Comparison of ENCODE assay signal across 8 cellular contexts in genomic region chr6:133966654-133967300, GRCh38. TPM values are rescaled to one million over a fixed set of nuclear protein-coding genes. Genes with fewer than 3 reads are reported as not detected.
DNase-seq lines count a peak whose midpoint lies in the region; ATAC-seq and TF ChIP-seq lines count a peak whose summit lies in the region.

No MANE protein-coding gene starts in this region.

- no peak overlapping the region for H3K18ac ChIP-seq in mesendoderm (ENCODE audit: low read length)
- no peak overlapping the region for H3K18ac ChIP-seq in mesenchymal stem cell (ENCODE audit: low read depth in 1 of 2, low read length in 2 of 2)

- H2AK5ac ChIP-seq in mesendoderm (ENCODE audit: low read length), result no peak overlapping the region
- H2AK5ac ChIP-seq in mesenchymal stem cell (ENCODE audit: low read length, severe bottlenecking), result no peak overlapping the region

- peaks cover 0 to 2% (median 0%) of the 10 kb centered on the region in 5 experiments for H3K9me3 Mint-ChIP-seq in brain
- H3K9me3 Mint-ChIP-seq in activated T-helper 2 cell treated with anti-CD3 and anti-CD28 coated beads, Interferon-gamma antibody, Interleukin-2, Interleukin-4, amounts not matched to agents 10 μg/mL and 5 μg/mL and 100 μg/mL, durations not matched to agents 14 hours and 24 hours and 36 hours, result no peaks in the 10 kb centered on the region

- TF ChIP-seq CTCF in brain (conservative IDR thresholded peaks at IDR 0.05), result no peak

- peak overlapping the region in 1 of 5 experiments; percentile 0 for H3K4me3 Mint-ChIP-seq in brain
- H3K4me3 Mint-ChIP-seq in activated T-helper 2 cell treated with anti-CD3 and anti-CD28 coated beads, Interferon-gamma antibody, Interleukin-2, Interleukin-4, amounts not matched to agents 10 μg/mL and 5 μg/mL and 100 μg/mL, durations not matched to agents 14 hours and 24 hours and 36 hours (ENCODE audit: low read depth), result no peak overlapping the region

- peaks cover 23% of the 10 kb centered on the region for H3K79me2 ChIP-seq in mesendoderm (ENCODE audit: control insufficient read depth, insufficient read depth, low read length)

- no peak overlapping the region for H3K9ac ChIP-seq in mesendoderm (ENCODE audit: low read length)
- no peak overlapping the region for H3K9ac ChIP-seq in mesenchymal stem cell (ENCODE audit: low read length)

- peaks cover 65% of the 10 kb centered on the region for H3K4me1 Mint-ChIP-seq in brain
- peaks cover 23% of the 10 kb centered on the region for H3K4me1 Mint-ChIP-seq in activated T-helper 2 cell treated with anti-CD3 and anti-CD28 coated beads, Interferon-gamma antibody, Interleukin-2, Interleukin-4, amounts not matched to agents 10 μg/mL and 5 μg/mL and 100 μg/mL, durations not matched to agents 14 hours and 24 hours and 36 hours (ENCODE audit: low read depth)

- H3K4me3 ChIP-seq in mesendoderm (ENCODE audit: low read length), result no peak overlapping the region
- no peak overlapping the region for H3K4me3 ChIP-seq in mesenchymal stem cell (ENCODE audit: insufficient read depth in 1 of 2, low read depth in 1 of 2, low read length in 2 of 2)

- H3K9me3 ChIP-seq in mesenchymal stem cell (ENCODE audit: control insufficient read depth, low read length), result no peaks in the 10 kb centered on the region

- H3K4ac ChIP-seq in mesendoderm (ENCODE audit: low read depth, low read length) (no peak overlapping the region), mesenchymal stem cell (ENCODE audit: low read depth in 1 of 2, low read length in 2 of 2) (no peak overlapping the region)

- H2BK5ac ChIP-seq in mesendoderm (ENCODE audit: low read length), result no peak overlapping the region
- H2BK5ac ChIP-seq in mesenchymal stem cell (ENCODE audit: low read depth, low read length, poor library complexity, severe bottlenecking), result no peak overlapping the region

- H3K23ac ChIP-seq in mesendoderm (ENCODE audit: low read length), result no peak overlapping the region
- no peak overlapping the region for H3K23ac ChIP-seq in mesenchymal stem cell (ENCODE audit: low read length in 2 of 2)

- H3K36me3 Mint-ChIP-seq in brain, result peaks cover 14% of the 10 kb centered on the region
- no peaks in the 10 kb centered on the region for H3K36me3 Mint-ChIP-seq in activated T-helper 2 cell treated with anti-CD3 and anti-CD28 coated beads, Interferon-gamma antibody, Interleukin-2, Interleukin-4, amounts not matched to agents 10 μg/mL and 5 μg/mL and 100 μg/mL, durations not matched to agents 14 hours and 24 hours and 36 hours (ENCODE audit: low read depth)

- H3K79me1 ChIP-seq in mesendoderm (ENCODE audit: low read length), result peaks cover 19% of the 10 kb centered on the region
- H3K79me1 ChIP-seq in mesenchymal stem cell (replicated peaks; ENCODE audit: low read length, poor library complexity, severe bottlenecking), result peaks cover 10% of the 10 kb centered on the region

- H2AFZ ChIP-seq in mesenchymal stem cell (ENCODE audit: low read depth, low read length), result no peak overlapping the region

- H3K14ac ChIP-seq in mesenchymal stem cell (ENCODE audit: low read length in 2 of 2), result no peak overlapping the region

- DNase-seq in mesendoderm (no peak), glomerular visceral epithelial cell (ENCODE audit: extremely low spot score) (no peak), mesenchymal stem cell (no peak)
- DNase-seq in activated T-helper 2 cell treated with anti-CD3 and anti-CD28 coated beads, Interferon-gamma antibody, Interleukin-2, Interleukin-4, amounts not matched to agents 10 μg/mL and 5 μg/mL and 100 μg/mL, durations not matched to agents 14 hours and 24 hours and 36 hours (ENCODE audit: low spot score), result no peak

- H3K36me3 ChIP-seq in mesendoderm (ENCODE audit: control insufficient read depth, insufficient read depth, low read length) (no peaks in the 10 kb centered on the region), mesenchymal stem cell (ENCODE audit: control insufficient read depth in 1 of 2, insufficient read depth in 2 of 2, low read depth in 1 of 2, low read length in 2 of 2) (no peaks in the 10 kb centered on the region)

- H4K8ac ChIP-seq in mesendoderm (ENCODE audit: low read depth, low read length) (no peak overlapping the region), mesenchymal stem cell (ENCODE audit: low read length) (no peak overlapping the region)

- H3K27ac Mint-ChIP-seq in brain, result peak overlapping the region in 4 of 5 experiments; percentile 8 to 64 (median 35)
- no peak overlapping the region for H3K27ac Mint-ChIP-seq in activated T-helper 2 cell treated with anti-CD3 and anti-CD28 coated beads, Interferon-gamma antibody, Interleukin-2, Interleukin-4, amounts not matched to agents 10 μg/mL and 5 μg/mL and 100 μg/mL, durations not matched to agents 14 hours and 24 hours and 36 hours

- H3K27me3 Mint-ChIP-seq in brain, result no peaks in the 10 kb centered on the region
- H3K27me3 Mint-ChIP-seq in activated T-helper 2 cell treated with anti-CD3 and anti-CD28 coated beads, Interferon-gamma antibody, Interleukin-2, Interleukin-4, amounts not matched to agents 10 μg/mL and 5 μg/mL and 100 μg/mL, durations not matched to agents 14 hours and 24 hours and 36 hours (ENCODE audit: low read depth), result no peaks in the 10 kb centered on the region

- H3K27me3 ChIP-seq in mesendoderm (ENCODE audit: insufficient read depth, low read length, poor library complexity), result no peaks in the 10 kb centered on the region
- H3K27me3 ChIP-seq in mesenchymal stem cell (ENCODE audit: control insufficient read depth in 1 of 2, insufficient read depth in 1 of 2, low read length in 2 of 2), result no peaks in the 10 kb centered on the region

- H2BK120ac ChIP-seq in mesendoderm (ENCODE audit: low read depth, low read length) (no peak overlapping the region), mesenchymal stem cell (ENCODE audit: low read depth, low read length) (no peak overlapping the region)

- H3K27ac ChIP-seq in mesendoderm (ENCODE audit: low read depth, low read length), result no peak overlapping the region
- H3K27ac ChIP-seq in mesenchymal stem cell (ENCODE audit: low read length, poor library complexity, severe bottlenecking), result no peak overlapping the region

- H2BK15ac ChIP-seq in mesendoderm (replicated peaks; ENCODE audit: low read depth) (no peak overlapping the region), mesenchymal stem cell (ENCODE audit: low read depth, poor library complexity, severe bottlenecking) (no peak overlapping the region)

- H4K5ac ChIP-seq in mesendoderm (ENCODE audit: low read length), result no peak overlapping the region

- H2BK12ac ChIP-seq in mesenchymal stem cell (ENCODE audit: low read length in 2 of 2), result no peak overlapping the region

- intact Hi-C loops in activated T-helper 2 cell treated with anti-CD3 and anti-CD28 coated beads, Interferon-gamma antibody, Interleukin-2, Interleukin-4, amounts not matched to agents 10 μg/mL and 5 μg/mL and 100 μg/mL, durations not matched to agents 14 hours and 24 hours and 36 hours (cut with micrococcal nuclease), result no loop called here

- WGBS in mesendoderm (ENCODE audit: extremely low coverage, insufficient coverage, low lambda C conversion rate), result no CpG with 5 or more reads among the region's 5 CpGs
- WGBS in mesenchymal stem cell, result 95% methylated on average over 4 of the region's 5 CpGs

- no peak overlapping the region for H3K4me2 ChIP-seq in mesendoderm (ENCODE audit: low read length)
- no peak overlapping the region for H3K4me2 ChIP-seq in mesenchymal stem cell (ENCODE audit: low read length, poor library complexity, severe bottlenecking)

- H3K56ac ChIP-seq in mesendoderm (ENCODE audit: low read length), result no peak overlapping the region

- H3K4me1 ChIP-seq in mesendoderm (ENCODE audit: control insufficient read depth, low read depth, low read length), result peaks cover 5% of the 10 kb centered on the region
- peaks cover 8% of the 10 kb centered on the region for H3K4me1 ChIP-seq in mesenchymal stem cell (ENCODE audit: control insufficient read depth, insufficient read depth, low read depth, low read length)

- ATAC-seq in GM18498 (IDR thresholded peaks at IDR 0.05; ENCODE audit: unreplicated experiment), result peak; percentile 88
- ATAC-seq in GM21390 (IDR thresholded peaks at IDR 0.05; ENCODE audit: unreplicated experiment), result peak; percentile 93
- ATAC-seq in HG03175 (IDR thresholded peaks at IDR 0.05; ENCODE audit: unreplicated experiment), result peak; percentile 92

- no peak overlapping the region for H4K91ac ChIP-seq in mesenchymal stem cell (ENCODE audit: low read length)

RNA-seq across cellular contexts. Expression of gene TBPL1, which starts 13.8 kb away (rescaled TPM):
- polyA plus RNA-seq in brain (ENCODE audit: insufficient read depth, low read depth, low replicate concordance), result 55.2 TPM
- polyA plus RNA-seq in mesendoderm (2013, experiment 1 of 2), result 92.5 TPM
- polyA plus RNA-seq in mesendoderm (2013, experiment 2 of 2), result 90.4 TPM
- total RNA-seq in activated T-helper 2 cell treated with anti-CD3 and anti-CD28 coated beads, Interferon-gamma antibody, Interleukin-2, Interleukin-4, amounts not matched to agents 10 μg/mL and 5 μg/mL and 100 μg/mL, durations not matched to agents 14 hours and 24 hours and 36 hours, result 29.7 and 31.2 TPM in 2 replicates
- polyA plus RNA-seq in mesenchymal stem cell (2013, experiment 1 of 2), result 38.8 TPM
- 40.4 TPM for polyA plus RNA-seq in mesenchymal stem cell (2013, experiment 2 of 2)
